In genomic region chr9:96417610-96418073, GRCh38 we compare ENCODE assay signal across 8 cellular contexts. TPM values are rescaled to one million over a fixed set of nuclear protein-coding genes. Genes with fewer than 3 reads are reported as not detected.
A peak's percentile ranks its signal among the peaks of the same experiment; 100 is the strongest.
DNase-seq lines count a peak whose midpoint lies in the region; ATAC-seq, FAIRE-seq and TF ChIP-seq lines count a peak whose summit lies in the region.

No MANE protein-coding gene starts in this region.

- TF ChIP-seq RAD21 in K562 (CRISPR knock-in tag; conservative IDR thresholded peaks at IDR 0.05 in 1 of 2, IDR thresholded peaks at IDR 0.05 in 1 of 2) = no peak

- BruUV-seq in K562 (replicated peaks; lab: Mats Ljungman, UMichigan) = no TSS peak

- POLR2A ChIA-PET in K562 (lab: Yijun Ruan, JAX) = no interaction called here

- H3K27me3 ChIP-seq in MG63 (no peaks in the 10 kb centered on the region), K562 (ENCODE audit: control insufficient read depth in 2 of 2, insufficient read depth in 2 of 2, low read length in 2 of 2) (no peaks in the 10 kb centered on the region), left lung (no peaks in the 10 kb centered on the region), stomach smooth muscle (ENCODE audit: control insufficient read depth in 1 of 2, insufficient read depth in 2 of 2, low read length in 2 of 2) (no peaks in the 10 kb centered on the region)

- WGBS in K562 (ENCODE audit: insufficient coverage, low coverage, missing lambda C conversion rate) = 2% methylated on average over 19 of the region's 65 CpGs

- no peaks in the 10 kb centered on the region for H3K9me1 ChIP-seq in K562 (ENCODE audit: control insufficient read depth, insufficient read depth, low read length)

- H3K79me2 ChIP-seq in K562 (ENCODE audit: control insufficient read depth, insufficient read depth, low read length) = peaks cover 64% of the 10 kb centered on the region

- peak overlapping the region; percentile 96 for H3K4me3 ChIP-seq in MG63
- peak overlapping the region; percentile 95 for H3K4me3 ChIP-seq in K562
- peak overlapping the region; percentile 90 to 92 for H3K4me3 ChIP-seq in left lung
- H3K4me3 ChIP-seq in stomach smooth muscle (ENCODE audit: low read length in 2 of 2) = peak overlapping the region; percentile 62 to 92

- H3K36me3 ChIP-seq in MG63 (peaks cover 6% of the 10 kb centered on the region; the same call in 1 of the 2 replicates), K562 (ENCODE audit: control insufficient read depth, insufficient read depth, low read length) (peaks cover 23% of the 10 kb centered on the region; the same call in 2 of the 3 replicates), left lung (no peaks in the 10 kb centered on the region), stomach smooth muscle (ENCODE audit: control insufficient read depth in 2 of 2, insufficient read depth in 2 of 2, low read length in 2 of 2) (no peaks in the 10 kb centered on the region)

- H3K4me1 ChIP-seq in K562 (replicated peaks in 1 of 2; ENCODE audit: control insufficient read depth in 2 of 2, insufficient read depth in 2 of 2, low read length in 2 of 2) = peaks cover 23 to 24% of the 10 kb centered on the region in 2 experiments; a peak in 3 of 5 replicates
- peaks cover 22 to 49% of the 10 kb centered on the region in 2 donors for H3K4me1 ChIP-seq in left lung
- H3K4me1 ChIP-seq in stomach smooth muscle (ENCODE audit: control insufficient read depth, insufficient read depth, low read length) = peaks cover 19% of the 10 kb centered on the region

- no peak for TF ChIP-seq POLR2A in K562 (conservative IDR thresholded peaks at IDR 0.05)

- no peak for TF ChIP-seq CTCF in K562 (IDR thresholded peaks at IDR 0.05 in 2 of 3, conservative IDR thresholded peaks at IDR 0.05 in 1 of 3; ENCODE audit: insufficient read depth in 2 of 3, low read depth in 1 of 3, low read length in 3 of 3)
- TF ChIP-seq CTCF in left lung (IDR thresholded peaks at IDR 0.05) = no peak

- H3K27ac ChIP-seq in K562 (ENCODE audit: extremely low read depth, low read depth, low read length) (peak overlapping the region; percentile 100), left lung (peak overlapping the region; percentile 78 to 99), stomach smooth muscle (ENCODE audit: low read length) (peak overlapping the region; percentile 64)

- DNase-seq in MG63 (peak; percentile 12), K562 (ENCODE audit: extremely low read depth in 1 of 4, low spot score in 3 of 4) (no peak), left lung (peak in 1 of 2 donors; percentile 87), HTR-8/SVneo (ENCODE audit: insufficient read length, low spot score) (no peak), OCI-M1 (lab: John Stamatoyannopoulos, UW) (no peak), iPS-NIHi11 (ENCODE audit: low spot score) (no peak)

- in situ Hi-C loops in K562 (cut with MboI) = no loop called here

- peaks cover 16% of the 10 kb centered on the region for H4K20me1 ChIP-seq in K562 (replicated peaks; ENCODE audit: control insufficient read depth, insufficient read depth, low read length)

- FAIRE-seq in K562 (lab: Jason Lieb, UNC) (no peak), HTR-8/SVneo (lab: Jason Lieb, UNC) (no peak)

- CTCF ChIA-PET in K562 (lab: Yijun Ruan, JAX; ENCODE audit: low intra/inter-chr PET ratio) = no interaction called here

- peak overlapping the region; percentile 99 to 100 for H3K9ac ChIP-seq in K562 (ENCODE audit: insufficient read depth in 1 of 2, low read depth in 2 of 2, low read length in 2 of 2)
- H3K9ac ChIP-seq in stomach smooth muscle (ENCODE audit: low read length in 2 of 2) = no peak overlapping the region

- peak; percentile 6 for ATAC-seq in GM19455 (IDR thresholded peaks at IDR 0.05; ENCODE audit: unreplicated experiment)
- no peak for ATAC-seq in K562
- ATAC-seq in left lung = no peak

- TF ChIP-seq EP300 in K562 (IDR thresholded peaks at IDR 0.05; ENCODE audit: low read length) = no peak

- intact Hi-C loops in K562 (cut with micrococcal nuclease) (loop anchor here (5.0 to 10.0 kb wide), 2 partner anchors 75 to 93 kb away; no protein-coding TSS in a partner anchor), left lung (cut with DNase I) (no loop called here)

- H3K9me3 ChIP-seq in MG63 = no peaks in the 10 kb centered on the region
- H3K9me3 ChIP-seq in K562 (replicated peaks; ENCODE audit: control insufficient read depth, insufficient read depth, low read depth, low read length) = no peaks in the 10 kb centered on the region
- H3K9me3 ChIP-seq in left lung = no peaks in the 10 kb centered on the region
- no peaks in the 10 kb centered on the region for H3K9me3 ChIP-seq in stomach smooth muscle (ENCODE audit: control insufficient read depth in 2 of 2, low read length in 2 of 2)

- H3K4me2 ChIP-seq in K562 (ENCODE audit: insufficient read depth, low read length) = peak overlapping the region; percentile 87

- peak overlapping the region; percentile 63 for H2AFZ ChIP-seq in K562 (ENCODE audit: low read depth, low read length)

TF ChIP-seq in K562, 482 proteins besides CTCF, POLR2A, EP300 and RAD21 (continues in another document):
- no peak; the same call in 1 of the 2 replicates for TF ChIP-seq ZBTB7A (IDR thresholded peaks at IDR 0.05; ENCODE audit: borderline replicate concordance, control insufficient read depth, low read depth, low read length)

RNA-seq across cellular contexts. Expression of gene ZNF367, which starts 0.5 kb away (rescaled TPM):
- total RNA-seq in MG63 (2014; rRNA removed; shearing (Covaris generic); ENCODE audit: low replicate concordance) = 24.0 and 25.8 TPM in 2 replicates
- 5.9 and 11.7 TPM in 2 replicates for total RNA-seq in K562 (2011; cell fraction: chromatin; rRNA removed; ENCODE audit: low replicate concordance)
- 5.3 and 6.2 TPM in 2 replicates for total RNA-seq in K562 (2011; cell fraction: nucleolus; rRNA removed)
- total RNA-seq in K562 (2011; cell fraction: nucleoplasm; rRNA removed) = 7.2 and 10.0 TPM in 2 replicates
- total RNA-seq in K562 (2014; rRNA removed) (12.4 and 13.2 TPM in 2 replicates), K562 (2014; rRNA removed; fragmentation: Illumina TruSeq; extraction: Trizol) (11.8 and 13.2 TPM in 2 replicates), K562 (2015; rRNA removed; fragmentation: Illumina TruSeq; extraction: Trizol) (12.6 and 14.4 TPM in 2 replicates), K562 (2021) (13.1 and 13.2 TPM in 2 replicates), left lung (10 to 100 TPM in 1 of 2 donors, 1 to 10 TPM in 1; 6.1 to 10.1 TPM)
- polyA plus RNA-seq in K562 (2011; rRNA removed) (7.3 and 9.1 TPM in 2 replicates), K562 (2014; fragmentation: Illumina TruSeq; extraction: Trizol) (9.4 and 10.0 TPM in 2 replicates), K562 (2014; fragmentation: Nextera tagmentation; extraction: Ambion mirVana) (1 to 10 TPM; 2.7 TPM), K562 (2014; rRNA removed) (9.9 and 10.8 TPM in 2 replicates)
- 3.0 and 3.3 TPM in 2 replicates for polyA plus RNA-seq in K562 (2011; cell fraction: cytosol; rRNA removed)
- 6.6 and 7.8 TPM in 2 replicates for polyA plus RNA-seq in K562 (2011; cell fraction: nucleus; rRNA removed)
- 6.5 and 7.2 TPM in 2 replicates for polyA plus RNA-seq in K562 (2012)
- polyA minus RNA-seq in K562 (2011; rRNA and poly(A)+ RNA removed) = 5.4 and 6.1 TPM in 2 replicates
- polyA minus RNA-seq in K562 (2011; cell fraction: cytosol; rRNA and poly(A)+ RNA removed) = 3.6 TPM in 2 replicates
- polyA minus RNA-seq in K562 (2011; cell fraction: nucleus; rRNA and poly(A)+ RNA removed) = 6.5 and 6.6 TPM in 2 replicates

RNA-seq across cellular contexts. Expression of gene HABP4, which starts 32.3 kb away (rescaled TPM):
- total RNA-seq in MG63 (2014; rRNA removed; shearing (Covaris generic); ENCODE audit: low replicate concordance) = 15.9 and 19.4 TPM in 2 replicates
- 0.81 and 2.5 TPM in 2 replicates for total RNA-seq in K562 (2011; cell fraction: chromatin; rRNA removed; ENCODE audit: low replicate concordance)
- 0.66 and 0.83 TPM in 2 replicates for total RNA-seq in K562 (2011; cell fraction: nucleolus; rRNA removed)
- 1.8 and 2.4 TPM in 2 replicates for total RNA-seq in K562 (2011; cell fraction: nucleoplasm; rRNA removed)
- total RNA-seq in K562 (2014; rRNA removed) (1.9 and 2.0 TPM in 2 replicates), K562 (2014; rRNA removed; fragmentation: Illumina TruSeq; extraction: Trizol) (1.8 and 2.0 TPM in 2 replicates), K562 (2015; rRNA removed; fragmentation: Illumina TruSeq; extraction: Trizol) (1.3 and 1.9 TPM in 2 replicates), K562 (2021) (1.9 and 2.1 TPM in 2 replicates), left lung (10 to 100 TPM in 1 of 2 donors, 1 to 10 TPM in 1; 8.0 to 17.1 TPM)
- polyA plus RNA-seq in K562 (2011; rRNA removed) (1.4 and 2.2 TPM in 2 replicates), K562 (2014; fragmentation: Illumina TruSeq; extraction: Trizol) (1.1 and 2.0 TPM in 2 replicates), K562 (2014; fragmentation: Nextera tagmentation; extraction: Ambion mirVana) (under 1 TPM; 0.38 to 0.52 TPM), K562 (2014; rRNA removed) (2.4 and 3.4 TPM in 2 replicates)
- 0.42 and 1.8 TPM in 2 replicates for polyA plus RNA-seq in K562 (2011; cell fraction: cytosol; rRNA removed)
- 0.85 and 1.7 TPM in 2 replicates for polyA plus RNA-seq in K562 (2011; cell fraction: nucleus; rRNA removed)
- polyA plus RNA-seq in K562 (2012) = 3.0 and 3.6 TPM in 2 replicates
- 0.70 and 1.3 TPM in 2 replicates for polyA minus RNA-seq in K562 (2011; rRNA and poly(A)+ RNA removed)
- polyA minus RNA-seq in K562 (2011; cell fraction: cytosol; rRNA and poly(A)+ RNA removed) = 0.29 and 0.73 TPM in 2 replicates
- 0.13 and 0.56 TPM in 2 replicates for polyA minus RNA-seq in K562 (2011; cell fraction: nucleus; rRNA and poly(A)+ RNA removed)

RNA-seq across cellular contexts. Expression of gene SLC35D2, which starts 34.1 kb away (rescaled TPM):
- 5.2 and 15.4 TPM in 2 replicates for total RNA-seq in MG63 (2014; rRNA removed; shearing (Covaris generic); ENCODE audit: low replicate concordance)
- 10.4 and 12.2 TPM in 2 replicates for total RNA-seq in K562 (2011; cell fraction: chromatin; rRNA removed; ENCODE audit: low replicate concordance)
- total RNA-seq in K562 (2011; cell fraction: nucleolus; rRNA removed) = 7.6 and 8.5 TPM in 2 replicates
- total RNA-seq in K562 (2011; cell fraction: nucleoplasm; rRNA removed) = 13.0 and 19.7 TPM in 2 replicates
- 7.9 and 8.0 TPM in 2 replicates for total RNA-seq in K562 (2014; rRNA removed)
- total RNA-seq in K562 (2014; rRNA removed; fragmentation: Illumina TruSeq; extraction: Trizol) = 11.8 and 13.9 TPM in 2 replicates
- total RNA-seq in K562 (2015; rRNA removed; fragmentation: Illumina TruSeq; extraction: Trizol) = 12.9 and 13.2 TPM in 2 replicates
- 10.6 and 11.7 TPM in 2 replicates for total RNA-seq in K562 (2021)
- 11.2 and 14.9 TPM in 2 replicates for polyA plus RNA-seq in K562 (2011; rRNA removed)
- polyA plus RNA-seq in K562 (2011; cell fraction: cytosol; rRNA removed) = 8.2 and 13.3 TPM in 2 replicates
- 8.4 and 9.7 TPM in 2 replicates for polyA plus RNA-seq in K562 (2011; cell fraction: nucleus; rRNA removed)
- polyA plus RNA-seq in K562 (2012) = 14.5 and 32.7 TPM in 2 replicates
- 12.1 and 12.7 TPM in 2 replicates for polyA plus RNA-seq in K562 (2014; fragmentation: Illumina TruSeq; extraction: Trizol)
- polyA plus RNA-seq in K562 (2014; fragmentation: Nextera tagmentation; extraction: Ambion mirVana) = 1 to 10 TPM; 2.9 to 3.2 TPM
- polyA plus RNA-seq in K562 (2014; rRNA removed) = 9.0 and 14.1 TPM in 2 replicates
- polyA minus RNA-seq in K562 (2011; rRNA and poly(A)+ RNA removed) = 8.9 and 9.0 TPM in 2 replicates
- 5.2 and 5.9 TPM in 2 replicates for polyA minus RNA-seq in K562 (2011; cell fraction: cytosol; rRNA and poly(A)+ RNA removed)
- 2.2 and 4.7 TPM in 2 replicates for polyA minus RNA-seq in K562 (2011; cell fraction: nucleus; rRNA and poly(A)+ RNA removed)
- 10 to 100 TPM; 24.8 to 32.4 TPM for total RNA-seq in left lung

Comparison
In these comparisons a context has a peak if more than half of its experiments do, and no peak if none do; other contexts are left out.
1. H3K9ac ChIP-seq: peak in K562 (2 of 2); none in stomach smooth muscle (0 of 2).
2. Peak in every context shown above with its lines, with median percentiles within 50 percentile points of each other: H3K4me3 ChIP-seq and H3K27ac ChIP-seq.